8 cellular contexts compared by ENCODE assay signal in genomic region chr17:80426671-80427326, GRCh38. TPM values are rescaled to one million over a fixed set of nuclear protein-coding genes. Genes with fewer than 3 reads are reported as not detected.
DNase-seq lines count a peak whose midpoint lies in the region; ATAC-seq, FAIRE-seq and TF ChIP-seq lines count a peak whose summit lies in the region.

No MANE protein-coding gene starts in this region.

- peak; percentile 97 for TF ChIP-seq CTCF in LNCAP (IDR thresholded peaks at IDR 0.05)
- TF ChIP-seq CTCF in osteocyte (IDR thresholded peaks at IDR 0.05) = no peak
- TF ChIP-seq CTCF in tibial artery (IDR thresholded peaks at IDR 0.05) = peak; percentile 97 to 98

- H3K9me3 Mint-ChIP-seq in osteocyte (ENCODE audit: unreplicated experiment) = no peaks in the 10 kb centered on the region

- no peaks in the 10 kb centered on the region for H3K27me3 Mint-ChIP-seq in osteocyte (ENCODE audit: unreplicated experiment)

- no peaks in the 10 kb centered on the region for H3K9me3 ChIP-seq in SJCRH30 (replicated peaks)
- H3K9me3 ChIP-seq in tibial artery = no peaks in the 10 kb centered on the region

- no peaks in the 10 kb centered on the region for H3K4me1 ChIP-seq in SJCRH30
- peaks cover 0 to 14% (median 4%) of the 10 kb centered on the region in 4 donors for H3K4me1 ChIP-seq in tibial artery

- H3K27ac Mint-ChIP-seq in osteocyte (ENCODE audit: unreplicated experiment) = no peak overlapping the region

- H3K36me3 ChIP-seq in SJCRH30 (no peaks in the 10 kb centered on the region), tibial artery (peaks cover 0 to 47% (median 22%) of the 10 kb centered on the region in 3 donors)

- H3K4me3 ChIP-seq in SJCRH30 (no peak overlapping the region), tibial artery (no peak overlapping the region)

- H3K27me3 ChIP-seq in SJCRH30 (peaks cover 3% of the 10 kb centered on the region; the same call in 1 of the 2 replicates), tibial artery (no peaks in the 10 kb centered on the region)

- H3K36me3 Mint-ChIP-seq in osteocyte (ENCODE audit: unreplicated experiment) = no peaks in the 10 kb centered on the region

- peak; percentile 74 for ATAC-seq in GM18498 (IDR thresholded peaks at IDR 0.05; ENCODE audit: unreplicated experiment)

- H3K4me1 Mint-ChIP-seq in osteocyte (ENCODE audit: unreplicated experiment) = peaks cover 4% of the 10 kb centered on the region

- DNase-seq in A172 (ENCODE audit: low spot score) (peak; percentile 60), SJCRH30 (peak; percentile 88 to 95), frontal cortex (ENCODE audit: low spot score in 2 of 2) (peak; percentile 86 to 95), osteocyte (ENCODE audit: extremely low spot score, unreplicated experiment) (peak; percentile 91), tibial artery (peak; percentile 61 to 77)
- peak; percentile 77 for DNase-seq in activated effector memory CD4-positive, alpha-beta T cell treated with Interleukin-2 at 50 U/mL for 16 hours

- H3K27ac ChIP-seq in SJCRH30 = no peak overlapping the region
- H3K27ac ChIP-seq in tibial artery = no peak overlapping the region

- intact Hi-C loops in tibial artery (cut with DNase I; ENCODE audit: low total_unique reads) = loop anchor here (2.0 to 10.0 kb wide), 2 partner anchors 554 to 678 kb away; no protein-coding TSS in a partner anchor

- FAIRE-seq in frontal cortex (lab: Jason Lieb, UNC) = no peak

- no peak overlapping the region for H3K4me3 Mint-ChIP-seq in osteocyte (ENCODE audit: unreplicated experiment)

RNA-seq across cellular contexts. Expression of gene ENDOV, which starts 11.8 kb away (rescaled TPM):
- 19.9 and 60.1 TPM in 2 replicates for total RNA-seq in A172 (2014; rRNA removed; shearing (Covaris generic))
- total RNA-seq in SJCRH30 (2014; rRNA removed; shearing (Covaris generic)) = 6.6 and 10.4 TPM in 2 replicates
- total RNA-seq in frontal cortex = 13.9 TPM
- total RNA-seq in osteocyte = 33.2 and 39.1 TPM in 2 replicates

RNA-seq across cellular contexts. Expression of gene NPTX1, which starts 49.6 kb away (rescaled TPM):
- total RNA-seq in A172 (2014; rRNA removed; shearing (Covaris generic)) = 0.46 and 0.53 TPM in 2 replicates
- total RNA-seq in SJCRH30 (2014; rRNA removed; shearing (Covaris generic)) = not detected in 2 replicates
- total RNA-seq in frontal cortex = 6.1 TPM
- 2.8 and 3.8 TPM in 2 replicates for total RNA-seq in osteocyte
